In the genomic region with DNA sequence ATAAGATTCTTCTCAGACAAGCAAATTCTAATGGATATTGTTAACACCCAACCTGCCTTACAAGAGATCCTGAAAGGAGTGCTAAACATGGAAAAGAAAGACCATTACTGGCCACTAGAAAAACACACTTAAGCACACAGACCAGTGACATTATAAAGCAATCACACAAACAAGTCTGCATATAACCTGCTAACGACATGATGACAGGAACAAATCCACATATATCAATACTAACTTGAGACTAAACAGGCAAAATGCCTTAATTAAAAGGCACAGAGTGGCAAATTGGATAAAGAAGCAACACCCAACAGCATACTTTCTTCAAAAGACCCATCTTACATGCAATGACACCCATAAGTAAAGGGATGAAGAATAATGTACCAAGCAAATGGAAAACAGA, we compare ENCODE assay signal across 17 cellular contexts.
DNase-seq lines count a peak whose midpoint lies in the region; ATAC-seq and TF ChIP-seq lines count a peak whose summit lies in the region.
"Had no signal": no experiment of that assay in that cellular context is flagged by ENCODE, and none has a peak within 500 bp of the region (broad histone marks: within the 10 kb centered on the region; RNA-seq: fewer than 3 reads in every experiment).

No MANE protein-coding gene starts in this region.

- H3K27ac ChIP-seq in HEK293 (ENCODE audit: extremely low read depth, low read depth, low read length), result no peak overlapping the region
- H3K27ac ChIP-seq in neural progenitor cell, result no peak overlapping the region
- H3K27ac ChIP-seq in ascending aorta, result no peak overlapping the region
- H3K27ac ChIP-seq: 22Rv1; A549; BLaER1 treated with 17β-estradiol and CSF1 and Interleukin-3, amounts not matched to agents 10 nM and 100 nM; C4-2B had no signal

- H3K4me1 ChIP-seq in HEK293 (ENCODE audit: control insufficient read depth, insufficient read depth, low read length) (no peaks in the 10 kb centered on the region), neural progenitor cell (peaks cover 17% of the 10 kb centered on the region), ascending aorta (no peaks in the 10 kb centered on the region)
- H3K4me1 ChIP-seq: A549; BLaER1 treated with 17β-estradiol and CSF1 and Interleukin-3, amounts not matched to agents 10 nM and 100 nM; Caco-2 had no signal

- no peaks in the 10 kb centered on the region for H3K79me2 ChIP-seq in neural progenitor cell (ENCODE audit: low read depth)

- no peak for DNase-seq in nephron progenitor cell
- DNase-seq in neural progenitor cell (ENCODE audit: low spot score), result no peak
- DNase-seq in ascending aorta (ENCODE audit: low spot score in 2 of 2), result no peak
- DNase-seq: AML-193; Caco-2; Calu3; CD4-positive, alpha-beta T cell; CD8-positive, alpha-beta T cell; DMS79 treated with DMSO at 0.1 percent for 48 hours; GF-D8 had no signal

- no peaks in the 10 kb centered on the region for H4K20me1 ChIP-seq in neural progenitor cell (ENCODE audit: low read depth)
- H4K20me1 ChIP-seq: BLaER1 treated with 17β-estradiol and CSF1 and Interleukin-3, amounts not matched to agents 10 nM and 100 nM had no signal

- H3K9me3 Mint-ChIP-seq in nephron progenitor cell (peaks cover 10% of the 10 kb centered on the region), neural progenitor cell (peaks cover 19% of the 10 kb centered on the region)

- H2AFZ ChIP-seq in neural progenitor cell (replicated peaks), result no peak overlapping the region

- no peaks in the 10 kb centered on the region for H3K9me3 ChIP-seq in HEK293 (ENCODE audit: control insufficient read depth, insufficient read depth, low read depth, low read length)
- H3K9me3 ChIP-seq in neural progenitor cell (ENCODE audit: low read depth), result no peaks in the 10 kb centered on the region
- H3K9me3 ChIP-seq in ascending aorta, result peaks cover 0 to 3% of the 10 kb centered on the region in 2 donors
- H3K9me3 ChIP-seq: A549; BLaER1 treated with 17β-estradiol and CSF1 and Interleukin-3, amounts not matched to agents 10 nM and 100 nM; Caco-2 had no signal

- H3K4me3 ChIP-seq in HEK293 (ENCODE audit: low read depth, low read length) (no peak overlapping the region), neural progenitor cell (no peak overlapping the region), ascending aorta (no peak overlapping the region)
- H3K4me3 ChIP-seq: A549; BLaER1 treated with 17β-estradiol and CSF1 and Interleukin-3, amounts not matched to agents 10 nM and 100 nM had no signal

- intact Hi-C loops in ascending aorta (cut with DNase I), result no loop called here

- H3K4me2 ChIP-seq in neural progenitor cell, result no peak overlapping the region
- H3K4me2 ChIP-seq: A549; BLaER1 treated with 17β-estradiol and CSF1 and Interleukin-3, amounts not matched to agents 10 nM and 100 nM had no signal

- no peaks in the 10 kb centered on the region for H3K27me3 Mint-ChIP-seq in nephron progenitor cell (ENCODE audit: low read depth, poor library complexity)
- peaks cover 6% of the 10 kb centered on the region for H3K27me3 Mint-ChIP-seq in neural progenitor cell (ENCODE audit: insufficient read depth, low read depth)
- H3K27me3 Mint-ChIP-seq: B cell; CD4-positive, alpha-beta T cell had no signal

- H3K4me1 Mint-ChIP-seq in nephron progenitor cell (no peaks in the 10 kb centered on the region), neural progenitor cell (peaks cover 14% of the 10 kb centered on the region)
- H3K4me1 Mint-ChIP-seq: B cell had no signal

- no peak for TF ChIP-seq CTCF in HEK293 (tag by site-specific recombination; IDR thresholded peaks at IDR 0.05)
- no peak for TF ChIP-seq CTCF in nephron progenitor cell (IDR thresholded peaks at IDR 0.05)
- TF ChIP-seq CTCF in neural progenitor cell (IDR thresholded peaks at IDR 0.05), result no peak
- TF ChIP-seq CTCF in ascending aorta (IDR thresholded peaks at IDR 0.05), result no peak

- H3K4me3 Mint-ChIP-seq in nephron progenitor cell, result no peak overlapping the region
- no peak overlapping the region for H3K4me3 Mint-ChIP-seq in neural progenitor cell
- H3K4me3 Mint-ChIP-seq: B cell; CD4-positive, alpha-beta T cell; CD8-positive, alpha-beta T cell had no signal

- no peaks in the 10 kb centered on the region for H3K36me3 ChIP-seq in HEK293 (ENCODE audit: control insufficient read depth in 2 of 2, insufficient read depth in 1 of 2, low read length in 2 of 2)
- no peaks in the 10 kb centered on the region for H3K36me3 ChIP-seq in neural progenitor cell
- no peaks in the 10 kb centered on the region for H3K36me3 ChIP-seq in ascending aorta
- H3K36me3 ChIP-seq: BLaER1 treated with 17β-estradiol and CSF1 and Interleukin-3, amounts not matched to agents 10 nM and 100 nM had no signal

- H3F3A ChIP-seq in neural progenitor cell (ENCODE audit: low read depth), result no peaks in the 10 kb centered on the region

- H3K9ac ChIP-seq in neural progenitor cell, result no peak overlapping the region
- H3K9ac ChIP-seq: BLaER1 treated with 17β-estradiol and CSF1 and Interleukin-3, amounts not matched to agents 10 nM and 100 nM had no signal

- no peak for ATAC-seq in HG03469 (IDR thresholded peaks at IDR 0.05; ENCODE audit: unreplicated experiment)
- ATAC-seq: A549; CD8-positive, alpha-beta T cell had no signal

- H3K36me3 Mint-ChIP-seq in nephron progenitor cell (ENCODE audit: low read depth) (no peaks in the 10 kb centered on the region), neural progenitor cell (peaks cover 11% of the 10 kb centered on the region)
- H3K36me3 Mint-ChIP-seq: CD8-positive, alpha-beta T cell had no signal

- H3K27ac Mint-ChIP-seq in nephron progenitor cell (peak overlapping the region; percentile 16), neural progenitor cell (peak overlapping the region; percentile 30)
- H3K27ac Mint-ChIP-seq: B cell; CD4-positive, alpha-beta T cell; CD8-positive, alpha-beta T cell had no signal

- CTCF ChIA-PET in HEK293 (lab: Yijun Ruan, JAX), result no interaction called here

- H3K27me3 ChIP-seq in neural progenitor cell, result no peaks in the 10 kb centered on the region
- H3K27me3 ChIP-seq in ascending aorta, result no peaks in the 10 kb centered on the region
- H3K27me3 ChIP-seq: BLaER1 treated with 17β-estradiol and CSF1 and Interleukin-3, amounts not matched to agents 10 nM and 100 nM had no signal

- POLR2A ChIA-PET in HEK293 (lab: Yijun Ruan, JAX), result no interaction called here

TF ChIP-seq in HEK293, 187 proteins besides CTCF, POLR2A, EP300 and RAD21:
- TF ChIP-seq, protein P1, sequence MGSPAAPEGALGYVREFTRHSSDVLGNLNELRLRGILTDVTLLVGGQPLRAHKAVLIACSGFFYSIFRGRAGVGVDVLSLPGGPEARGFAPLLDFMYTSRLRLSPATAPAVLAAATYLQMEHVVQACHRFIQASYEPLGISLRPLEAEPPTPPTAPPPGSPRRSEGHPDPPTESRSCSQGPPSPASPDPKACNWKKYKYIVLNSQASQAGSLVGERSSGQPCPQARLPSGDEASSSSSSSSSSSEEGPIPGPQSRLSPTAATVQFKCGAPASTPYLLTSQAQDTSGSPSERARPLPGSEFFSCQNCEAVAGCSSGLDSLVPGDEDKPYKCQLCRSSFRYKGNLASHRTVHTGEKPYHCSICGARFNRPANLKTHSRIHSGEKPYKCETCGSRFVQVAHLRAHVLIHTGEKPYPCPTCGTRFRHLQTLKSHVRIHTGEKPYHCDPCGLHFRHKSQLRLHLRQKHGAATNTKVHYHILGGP (tag by site-specific recombination; IDR thresholded peaks at IDR 0.05), result no peak
- peak; percentile 96 for TF ChIP-seq ZNF558 (tag by site-specific recombination; IDR thresholded peaks at IDR 0.05)
TF ChIP-seq in HEK293: peak in this region for 1.
